ENCODE assay signal across 33 cellular contexts in the genomic region with DNA sequence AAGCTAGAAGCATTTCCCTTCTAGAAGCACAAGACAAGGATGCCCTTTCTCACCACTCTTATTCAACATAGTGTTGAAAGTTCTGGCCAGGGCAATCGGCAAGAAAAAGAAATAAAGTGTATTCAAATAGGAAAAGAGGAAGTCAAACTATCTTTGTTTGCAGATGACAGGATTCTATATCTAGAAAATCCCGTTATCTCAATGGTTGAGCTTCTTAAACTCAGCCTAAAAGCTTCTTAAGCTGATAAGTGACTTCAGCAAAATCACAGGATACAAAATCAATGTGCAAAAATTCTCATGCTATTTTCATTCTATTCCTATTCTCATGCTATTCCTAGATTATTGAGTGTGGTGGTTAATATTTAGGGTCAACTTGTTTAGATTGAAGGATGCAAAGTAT.
"Had no signal": no experiment of that assay in that cellular context is flagged by ENCODE, and none has a peak within 500 bp of the region (broad histone marks: within the 10 kb centered on the region; RNA-seq: fewer than 3 reads in every experiment).

No MANE protein-coding gene starts in this region.

- DNase-seq: activated CD4-positive, alpha-beta memory T cell treated with anti-CD3 and anti-CD28 coated beads, Interleukin-2, amount 10 ng/mL, durations not matched to agents 7 days and 5 days; activated CD4-positive, alpha-beta T cell treated with anti-CD3 and anti-CD28 coated beads for 36 hours; activated CD8-positive, alpha-beta memory T cell treated with anti-CD3 and anti-CD28 coated beads for 24 hours; activated CD8-positive, alpha-beta memory T cell treated with anti-CD3 and anti-CD28 coated beads, Interleukin-2, amount 10 ng/mL, durations not matched to agents 7 days and 5 days; activated CD8-positive, alpha-beta memory T cell treated with anti-CD3 and anti-CD28 coated beads, Interleukin-2, amount 50 U/mL, for 48 hours; activated effector memory CD4-positive, alpha-beta T cell treated with Interleukin-2 at 50 U/mL for 16 hours; activated naive CD4-positive, alpha-beta T cell treated with anti-CD3 and anti-CD28 coated beads, Interleukin-2, amount 10 ng/mL, durations not matched to agents 7 days and 5 days; activated naive CD8-positive, alpha-beta T cell treated with anti-CD3 and anti-CD28 coated beads, Interleukin-2, amount 50 U/mL, for 24 hours; activated T-cell treated with anti-CD3 and anti-CD28 coated beads, Interleukin-2, amount 50 U/mL, for 48 hours; anterior cingulate cortex; caudate nucleus; cerebellar nuclear complex; Kasumi-1; KG1; MG63; MV-4-11; NCI-H1092; NCI-H146; NCI-H187; NCI-H2029 treated with DMSO at 0.1 percent for 48 hours; NCI-H2107; NCI-H2171; NCI-H446; NCI-H510A treated with DMSO at 0.1 percent for 48 hours; NCI-H526 treated with DMSO at 0.1 percent for 48 hours; NCI-H774; PC-9; SIG-M5; SW 1271; T-helper 1 cell; T-helper 2 cell; T-helper 9 cell had no signal

- H3K4me3 ChIP-seq: MG63, PC-9 had no signal

- H3K27me3 ChIP-seq: MG63 had no signal

- H3K4me2 ChIP-seq: PC-9 had no signal

- H2AFZ ChIP-seq: PC-9 had no signal

- H3K27ac ChIP-seq: PC-9, RWPE1 had no signal

- H3K36me3 ChIP-seq: MG63 had no signal

- H3K9me3 ChIP-seq: MG63 had no signal
